ENCODE assay signal across 8 cellular contexts in the genomic region with DNA sequence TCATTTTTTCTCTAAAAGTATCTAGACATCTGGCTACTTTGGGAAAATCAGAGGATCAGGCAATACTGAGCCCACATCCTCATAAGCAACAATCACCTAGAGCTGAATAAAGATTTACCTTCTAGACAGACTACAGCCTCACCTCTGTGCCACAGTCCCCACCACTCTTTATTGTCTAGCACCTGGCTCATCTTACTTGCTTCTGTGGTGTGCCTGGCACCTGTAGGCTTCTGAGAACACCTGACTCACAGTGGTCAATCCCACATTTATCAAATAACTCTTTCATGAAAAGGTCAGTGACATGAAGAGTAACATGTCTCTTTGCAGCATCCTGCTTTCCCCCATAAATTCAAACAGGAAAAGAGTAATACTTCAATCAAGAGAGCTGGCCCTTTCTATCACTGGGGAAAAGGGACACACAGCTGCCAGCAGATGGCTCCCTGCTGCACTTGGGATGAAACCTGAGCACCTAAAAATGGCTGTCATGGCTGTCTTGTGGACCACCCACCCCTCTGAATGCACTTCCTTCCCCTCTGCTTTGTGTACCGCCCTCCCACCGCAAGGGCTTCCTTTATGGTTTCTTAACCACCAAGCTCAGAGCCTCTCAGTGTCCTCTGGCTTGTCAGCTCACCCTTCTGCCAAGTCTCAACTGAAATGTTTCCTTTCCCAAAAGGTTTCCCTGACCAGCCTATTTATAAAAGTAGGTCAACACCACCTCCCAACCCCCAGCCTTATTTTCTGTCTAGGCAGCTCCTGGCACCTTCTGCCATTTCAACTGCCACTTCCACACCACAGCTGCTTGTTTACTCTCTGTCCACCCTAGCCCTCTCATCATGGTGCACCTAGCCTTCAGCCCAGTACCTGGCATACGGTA. TPM values are rescaled to one million over a fixed set of nuclear protein-coding genes. Genes with fewer than 3 reads are reported as not detected.
DNase-seq lines count a peak whose midpoint lies in the region; ATAC-seq and TF ChIP-seq lines count a peak whose summit lies in the region.

No MANE protein-coding gene starts in this region.

- no peaks in the 10 kb centered on the region; the same call in none of the 2 replicates for H4K20me1 ChIP-seq in PC-9 (ENCODE audit: insufficient read depth)

- H3K9me2 ChIP-seq in PC-9 (ENCODE audit: insufficient read depth): no peaks in the 10 kb centered on the region

- H3K79me2 ChIP-seq in PC-9 (ENCODE audit: low read depth): no peaks in the 10 kb centered on the region

- H3K27ac Mint-ChIP-seq in glutamatergic neuron (ENCODE audit: unreplicated experiment): peak overlapping the region; percentile 87

- CTCF ChIA-PET in A673 (lab: Charles Lee) (no interaction called here), PC-9 (lab: Charles Lee) (interaction anchor here (0.6 kb wide), 2 partner anchors 141 to 716 kb away, joined by 3 to 11 read pairs; no protein-coding TSS in a partner anchor)

- H3K4me1 Mint-ChIP-seq in glutamatergic neuron (ENCODE audit: low read depth, unreplicated experiment): peaks cover 7% of the 10 kb centered on the region

- in situ Hi-C loops in GM13976 (cut with MboI; ENCODE audit: low sequenced_read_pairs, unreplicated experiment): no loop called here

- no peaks in the 10 kb centered on the region for H3K36me3 Mint-ChIP-seq in glutamatergic neuron (ENCODE audit: unreplicated experiment)

- ATAC-seq in psoas muscle (peak; percentile 83 to 91 (median 89)), HG03097 (IDR thresholded peaks at IDR 0.05; ENCODE audit: low FRiP score, unreplicated experiment) (no peak)

- 13 to 18% (median 14%) methylated on average over 3 of the region's 3 CpGs for WGBS in psoas muscle, 3 donors

- H3K27me3 ChIP-seq in A673 (replicated peaks; ENCODE audit: insufficient read depth, low read depth, low read length, poor library complexity): no peaks in the 10 kb centered on the region
- no peaks in the 10 kb centered on the region for H3K27me3 ChIP-seq in PC-9 (ENCODE audit: insufficient read depth, low read depth)
- H3K27me3 ChIP-seq in psoas muscle (ENCODE audit: insufficient read depth in 3 of 3, low read length in 2 of 3): no peaks in the 10 kb centered on the region

- H3F3A ChIP-seq in PC-9 (ENCODE audit: insufficient read depth, low read depth): no peaks in the 10 kb centered on the region

- H3K9me3 Mint-ChIP-seq in glutamatergic neuron (ENCODE audit: unreplicated experiment): no peaks in the 10 kb centered on the region

- BruUV-seq in A673 (replicated peaks; lab: Mats Ljungman, UMichigan) (no TSS peak), PC-9 (replicated peaks; lab: Mats Ljungman, UMichigan) (no TSS peak)

- no peak overlapping the region for H3K4me3 Mint-ChIP-seq in glutamatergic neuron (ENCODE audit: unreplicated experiment)

- H3K27ac ChIP-seq in A673 (ENCODE audit: low read depth, low read length, poor library complexity, severe bottlenecking): no peak overlapping the region
- H3K27ac ChIP-seq in PC-9: no peak overlapping the region
- H3K27ac ChIP-seq in psoas muscle: peak overlapping the region; percentile 88

- H3K27me3 Mint-ChIP-seq in glutamatergic neuron (ENCODE audit: unreplicated experiment): peaks cover 6% of the 10 kb centered on the region

- peak; percentile 66 for DNase-seq in A673 (ENCODE audit: low spot score)
- peak; percentile 75 for DNase-seq in GM13976 (ENCODE audit: low spot score)
- no peak for DNase-seq in PC-9
- peak; percentile 24 for DNase-seq in activated T-helper 9 cell treated with anti-CD3 and anti-CD28 coated beads, Interleukin-2, amount 50 U/mL, for 16 hours (ENCODE audit: low read depth)
- peak; percentile 63 for DNase-seq in glutamatergic neuron
- peak; percentile 29 to 75 for DNase-seq in psoas muscle
- DNase-seq in HK-2 (ENCODE audit: unreplicated experiment): no peak

- no peak overlapping the region for H3K4me2 ChIP-seq in PC-9

- no peak overlapping the region for H2AFZ ChIP-seq in PC-9

- no peaks in the 10 kb centered on the region for H3K9me3 ChIP-seq in A673 (ENCODE audit: low read depth, low read length, poor library complexity, severe bottlenecking)
- H3K9me3 ChIP-seq in PC-9 (ENCODE audit: insufficient read depth, low read depth): no peaks in the 10 kb centered on the region
- no peaks in the 10 kb centered on the region for H3K9me3 ChIP-seq in psoas muscle

- H3K36me3 ChIP-seq in A673 (ENCODE audit: insufficient read depth, low read length, poor library complexity, severe bottlenecking) (peaks cover 80% of the 10 kb centered on the region), PC-9 (ENCODE audit: low read depth) (peaks cover 37% of the 10 kb centered on the region), psoas muscle (ENCODE audit: insufficient read depth in 1 of 2, low read depth in 1 of 2) (peaks cover 28 to 99% of the 10 kb centered on the region in 2 donors)

- no peak overlapping the region for H3K4me3 ChIP-seq in A673 (ENCODE audit: low read depth, low read length, poor library complexity, severe bottlenecking)
- no peak overlapping the region for H3K4me3 ChIP-seq in PC-9
- peak overlapping the region; percentile 13 for H3K4me3 ChIP-seq in psoas muscle

- intact Hi-C loops in A673 (cut with micrococcal nuclease; ENCODE audit: unreplicated experiment) (no loop called here), PC-9 (cut with micrococcal nuclease; ENCODE audit: unreplicated experiment) (no loop called here), psoas muscle (cut with DNase I) (loop anchor here in 1 of 2 donors (2.0 to 5.0 kb wide), 2 partner anchors 24 to 89 kb away; partner anchors contain the start of gene TPST2)

- POLR2A ChIA-PET in A673 (lab: Charles Lee; ENCODE audit: low non-redundant PET) (no interaction called here), PC-9 (lab: Charles Lee; ENCODE audit: unreplicated experiment) (interaction anchor here (0.6 kb wide), 1 partner anchor 151 kb away, joined by 3 read pairs; no protein-coding TSS in a partner anchor)

- H3K4me1 ChIP-seq in A673 (ENCODE audit: insufficient read depth, low read length, poor library complexity, severe bottlenecking) (no peaks in the 10 kb centered on the region), PC-9 (replicated peaks; ENCODE audit: insufficient read depth) (no peaks in the 10 kb centered on the region), psoas muscle (peaks cover 41% of the 10 kb centered on the region)

- TF ChIP-seq CTCF in A673 (conservative IDR thresholded peaks at IDR 0.05; ENCODE audit: low read depth, low read length): peak; percentile 69
- TF ChIP-seq CTCF in GM13976 (IDR thresholded peaks at IDR 0.05; ENCODE audit: borderline replicate concordance, control extremely low read depth, extremely low read depth, insufficient read depth, missing control alignments): peak; percentile 28
- TF ChIP-seq CTCF in PC-9 (conservative IDR thresholded peaks at IDR 0.05): peak; percentile 58; the same call in 1 of the 2 replicates
- no peak for TF ChIP-seq CTCF in glutamatergic neuron (IDR thresholded peaks at IDR 0.05; ENCODE audit: partially characterized antibody, unreplicated experiment)
- TF ChIP-seq CTCF in psoas muscle (IDR thresholded peaks at IDR 0.05): peak; percentile 53

RNA-seq across cellular contexts. Expression of gene TFIP11, which starts 9.3 kb away (rescaled TPM):
- 44.0 and 46.4 TPM in 2 replicates for total RNA-seq in A673 (2021)
- 17.3 and 18.5 TPM in 2 replicates for total RNA-seq in PC-9 (2021)
- 39.9 TPM for total RNA-seq in glutamatergic neuron (ENCODE audit: unreplicated experiment)
- 10 to 100 TPM; 29.1 to 48.6 (median 33.5) TPM for total RNA-seq in psoas muscle
- 10 to 100 TPM; 28.8 to 56.1 (median 37.8) TPM for polyA plus RNA-seq in psoas muscle

RNA-seq across cellular contexts. Expression of gene SRRD, which starts 19.2 kb away (rescaled TPM):
- total RNA-seq in A673 (2021): 28.8 and 33.9 TPM in 2 replicates
- total RNA-seq in PC-9 (2021): 7.1 and 9.5 TPM in 2 replicates
- 20.1 TPM for total RNA-seq in glutamatergic neuron (ENCODE audit: unreplicated experiment)
- 10 to 100 TPM; 25.4 to 36.6 (median 28.9) TPM for total RNA-seq in psoas muscle
- polyA plus RNA-seq in psoas muscle: 10 to 100 TPM; 36.1 to 51.2 (median 38.3) TPM

RNA-seq across cellular contexts. Expression of gene HPS4, which starts 19.3 kb away (rescaled TPM):
- total RNA-seq in A673 (2021) (46.9 and 47.9 TPM in 2 replicates), PC-9 (2021) (21.2 and 33.1 TPM in 2 replicates), glutamatergic neuron (ENCODE audit: unreplicated experiment) (55.1 TPM), psoas muscle (10 to 100 TPM in 3 of 4 donors, 1 to 10 TPM in 1; 7.4 to 12.5 (median 10.4) TPM)
- polyA plus RNA-seq in psoas muscle: 10 to 100 TPM in 1 of 3 donors, 1 to 10 TPM in 2; 5.8 to 13.9 (median 6.4) TPM

Comparison
In these comparisons a context has a peak if more than half of its experiments do, and no peak if none do; other contexts are left out.
1. DNase-seq: peak in A673 (single experiment), GM13976 (single experiment), activated T-helper 9 cell treated with anti-CD3 and anti-CD28 coated beads, Interleukin-2, amount 50 U/mL, for 16 hours (single experiment), glutamatergic neuron (single experiment) and psoas muscle (2 of 2); none in PC-9 (0 of 2) and HK-2 (single experiment).